27 cellular contexts compared by ENCODE assay signal in the genomic region with DNA sequence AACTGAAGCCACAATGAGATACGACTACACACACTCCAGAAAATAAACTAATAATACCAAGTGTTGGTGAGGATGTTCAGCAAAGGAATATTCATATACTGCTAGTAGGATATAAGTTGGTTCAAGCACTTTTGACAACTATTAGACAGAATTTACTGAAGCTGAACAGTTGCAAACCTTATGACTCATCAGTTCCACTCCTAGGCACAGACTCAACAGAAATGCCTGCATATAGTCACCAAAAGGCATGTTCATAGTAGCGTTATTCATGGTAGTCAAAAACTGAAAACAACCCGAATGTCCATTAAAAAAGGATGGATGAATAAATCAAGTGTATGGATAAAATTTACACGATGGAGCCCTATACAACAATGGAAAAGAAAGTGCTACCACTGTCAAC.
DNase-seq lines count a peak whose midpoint lies in the region; FAIRE-seq and TF ChIP-seq lines count a peak whose summit lies in the region.
"Had no signal": no experiment of that assay in that cellular context is flagged by ENCODE, and none has a peak within 500 bp of the region (broad histone marks: within the 10 kb centered on the region; RNA-seq: fewer than 3 reads in every experiment).

No MANE protein-coding gene starts in this region.

- H3K27ac ChIP-seq in mammary epithelial cell (ENCODE audit: insufficient read depth, low read depth, low read length): no peak overlapping the region
- peak overlapping the region in 2 of 3 donors; percentile 31 to 43 for H3K27ac ChIP-seq in thyroid gland
- H3K27ac ChIP-seq: hepatocyte, uterus, VCaP had no signal

- H3K27ac Mint-ChIP-seq in MCF 10A (ENCODE audit: low read depth, unreplicated experiment) (no peak overlapping the region), HFFc6 (no peak overlapping the region)
- H3K27ac Mint-ChIP-seq: activated CD4-positive, alpha-beta memory T cell treated with anti-CD3 and anti-CD28 coated beads for 36 hours; mesothelial cell of epicardium; naive thymus-derived CD4-positive, alpha-beta T cell had no signal

- H3K9me3 Mint-ChIP-seq in MCF 10A (ENCODE audit: unreplicated experiment) (peaks cover 2% of the 10 kb centered on the region), HFFc6 (peaks cover 7% of the 10 kb centered on the region)

- 95% methylated on average over 4 of the region's 4 CpGs for WGBS in mammary epithelial cell (ENCODE audit: low coverage, missing lambda C conversion rate)
- 95 to 97% methylated on average over 4 of the region's 4 CpGs for WGBS in thyroid gland, 2 donors

- H3K36me3 ChIP-seq in mammary epithelial cell (ENCODE audit: insufficient read depth, low read length) (no peaks in the 10 kb centered on the region), thyroid gland (no peaks in the 10 kb centered on the region)
- H3K36me3 ChIP-seq: uterus had no signal

- H3K9me3 ChIP-seq in mammary epithelial cell (replicated peaks; ENCODE audit: insufficient read depth, low read length) (no peaks in the 10 kb centered on the region), thyroid gland (no peaks in the 10 kb centered on the region)
- H3K9me3 ChIP-seq: uterus had no signal

- dilution Hi-C loops in mammary epithelial cell (cut with HindIII; ENCODE audit: low sequenced_read_pairs): no loop called here

- intact Hi-C loops in MCF 10A (cut with micrococcal nuclease) (no loop called here), mammary epithelial cell (cut with micrococcal nuclease) (no loop called here), thyroid gland (cut with DNase I) (no loop called here)

- H3K36me3 Mint-ChIP-seq in MCF 10A (ENCODE audit: insufficient read depth, unreplicated experiment) (no peaks in the 10 kb centered on the region), HFFc6 (ENCODE audit: low read depth) (peaks cover 5% of the 10 kb centered on the region)
- H3K36me3 Mint-ChIP-seq: activated CD4-positive, alpha-beta memory T cell treated with anti-CD3 and anti-CD28 coated beads for 36 hours had no signal

- no peaks in the 10 kb centered on the region for H4K20me1 ChIP-seq in mammary epithelial cell (ENCODE audit: insufficient read depth, low read length)

- POLR2A ChIA-PET in MCF 10A (lab: Yijun Ruan, JAX): interaction anchor here (0.7 to 1.1 kb wide), 7 partner anchors 8 to 267 kb away, joined by 3 to 4 read pairs (median 3); no protein-coding TSS in a partner anchor

- peak; percentile 41 for DNase-seq in MCF 10A (ENCODE audit: unreplicated experiment)
- no peak for DNase-seq in mammary epithelial cell
- peak; percentile 17 for DNase-seq in HT1080 (ENCODE audit: low read depth)
- DNase-seq in epithelial cell of esophagus (ENCODE audit: low read depth): peak; percentile 57
- no peak for DNase-seq in thyroid gland
- DNase-seq in HFFc6: no peak
- no peak for DNase-seq in GM12891 (ENCODE audit: insufficient read length, low spot score)
- DNase-seq in activated naive CD4-positive, alpha-beta T cell (lab: John Stamatoyannopoulos, UW): no peak
- DNase-seq: activated CD4-positive, alpha-beta memory T cell treated with anti-CD3 and anti-CD28 coated beads for 36 hours; activated gamma-delta T cell treated with Interleukin-2 at 50 U/mL for 16 hours; COR-L47; DND-41; erythroblast; foreskin melanocyte; Karpas-422; left ventricle myocardium superior; naive thymus-derived CD4-positive, alpha-beta T cell; NCI-H1048; NCI-H187; NCI-H69; occipital lobe; small intestine; stimulated activated CD4-positive, alpha-beta T cell treated with anti-CD3 and anti-CD28 coated beads, Interleukin-1b, Interleukin-23, amount 100 ng/mL, for 48 hours; uterus had no signal

- CTCF ChIA-PET in MCF 10A (lab: Yijun Ruan, JAX): no interaction called here
- CTCF ChIA-PET in mammary epithelial cell (lab: Charles Lee; ENCODE audit: low non-redundant PET): no interaction called here

- H3K4me1 ChIP-seq in mammary epithelial cell (ENCODE audit: insufficient read depth, low read length): peaks cover 5% of the 10 kb centered on the region
- H3K4me1 ChIP-seq in thyroid gland: peaks cover 0 to 6% of the 10 kb centered on the region in 2 donors
- H3K4me1 ChIP-seq: uterus had no signal

- no peaks in the 10 kb centered on the region for H3K27me3 Mint-ChIP-seq in MCF 10A (ENCODE audit: insufficient read depth, unreplicated experiment)
- peaks cover 7% of the 10 kb centered on the region; the same call in 1 of the 2 replicates for H3K27me3 Mint-ChIP-seq in HFFc6 (ENCODE audit: insufficient read depth)

- H2AFZ ChIP-seq in mammary epithelial cell (ENCODE audit: low read depth, low read length): no peak overlapping the region
- H2AFZ ChIP-seq: hepatocyte had no signal

- H3K9ac ChIP-seq in mammary epithelial cell (ENCODE audit: insufficient read depth, low read length): no peak overlapping the region

- TF ChIP-seq POLR2A in thyroid gland (IDR thresholded peaks at IDR 0.05) (no peak), GM12891 (IDR thresholded peaks at IDR 0.05; ENCODE audit: low read depth, low read length) (no peak)

- H3K4me3 ChIP-seq in mammary epithelial cell (replicated peaks in 1 of 3; ENCODE audit: insufficient read depth in 1 of 3, low read depth in 2 of 3, low read length in 3 of 3) (no peak overlapping the region), epithelial cell of esophagus (ENCODE audit: low read length) (no peak overlapping the region), thyroid gland (replicated peaks in 1 of 3) (no peak overlapping the region)
- H3K4me3 ChIP-seq: hepatocyte, uterus had no signal

- no peak for FAIRE-seq in GM12891 (lab: Jason Lieb, UNC)
- FAIRE-seq: small intestine had no signal

- no peak overlapping the region for H3K4me3 Mint-ChIP-seq in MCF 10A (ENCODE audit: unreplicated experiment)
- no peak overlapping the region for H3K4me3 Mint-ChIP-seq in HFFc6
- H3K4me3 Mint-ChIP-seq: activated CD4-positive, alpha-beta memory T cell treated with anti-CD3 and anti-CD28 coated beads for 36 hours; mesothelial cell of epicardium; naive thymus-derived CD4-positive, alpha-beta T cell had no signal

- TF ChIP-seq CTCF in MCF 10A (IDR thresholded peaks at IDR 0.05; ENCODE audit: unreplicated experiment) (no peak), mammary epithelial cell (conservative IDR thresholded peaks at IDR 0.05 in 1 of 2, IDR thresholded peaks at IDR 0.05 in 1 of 2; ENCODE audit: extremely low read depth in 1 of 2, insufficient read depth in 1 of 2, low read depth in 1 of 2, low read length in 2 of 2) (no peak), epithelial cell of esophagus (IDR thresholded peaks at IDR 0.05; ENCODE audit: insufficient read depth, low read depth, low read length, missing control alignments) (no peak), thyroid gland (IDR thresholded peaks at IDR 0.05) (no peak), HFFc6 (IDR thresholded peaks at IDR 0.05) (no peak)

- no TSS peak for BruUV-seq in MCF 10A (replicated peaks; lab: Mats Ljungman, UMichigan)
- no TSS peak for BruUV-seq in mammary epithelial cell (replicated peaks; lab: Mats Ljungman, UMichigan)

- H3K79me2 ChIP-seq in mammary epithelial cell (ENCODE audit: insufficient read depth, low read length): no peaks in the 10 kb centered on the region
- H3K79me2 ChIP-seq: hepatocyte had no signal

- H3K4me1 Mint-ChIP-seq in MCF 10A (ENCODE audit: insufficient read depth, unreplicated experiment): peaks cover 9% of the 10 kb centered on the region
- H3K4me1 Mint-ChIP-seq in HFFc6 (ENCODE audit: low read depth): no peaks in the 10 kb centered on the region

- no peaks in the 10 kb centered on the region for H3K27me3 ChIP-seq in mammary epithelial cell (ENCODE audit: insufficient read depth, low read length)
- H3K27me3 ChIP-seq in thyroid gland: no peaks in the 10 kb centered on the region
- H3K27me3 ChIP-seq: hepatocyte, uterus had no signal

- in situ Hi-C loops in mammary epithelial cell (cut with MboI; ENCODE audit: low sequenced_read_pairs in 2 of 2): no loop called here

- no peak overlapping the region for H3K4me2 ChIP-seq in mammary epithelial cell (ENCODE audit: insufficient read depth, low read depth, low read length)
- H3K4me2 ChIP-seq: hepatocyte had no signal

TF ChIP-seq in GM12891, 5 proteins besides CTCF, POLR2A, EP300 and RAD21:
- no peak for TF ChIP-seq POLR2AphosphoS5 (IDR thresholded peaks at IDR 0.05; ENCODE audit: low read depth, low read length)
- TF ChIP-seq POU2F2 (IDR thresholded peaks at IDR 0.05; ENCODE audit: low read depth, low read length): no peak
- no peak for TF ChIP-seq PAX5 (IDR thresholded peaks at IDR 0.05; ENCODE audit: insufficient read depth, low read length, severe bottlenecking)
- TF ChIP-seq TAF1 (IDR thresholded peaks at IDR 0.05; ENCODE audit: low read depth, low read length): no peak
- no peak for TF ChIP-seq SPI1 (IDR thresholded peaks at IDR 0.05; ENCODE audit: low read depth, low read length)

Comparison
In these comparisons a context has a peak if more than half of its experiments do, and no peak if none do; other contexts are left out.
1. DNase-seq: peak in MCF 10A (single experiment), HT1080 (single experiment) and epithelial cell of esophagus (single experiment); none in mammary epithelial cell (single experiment), thyroid gland (0 of 2), HFFc6 (single experiment), GM12891 (single experiment) and activated naive CD4-positive, alpha-beta T cell (0 of 4).